Comparison of ENCODE assay signal across 8 cellular contexts in the genomic region with DNA sequence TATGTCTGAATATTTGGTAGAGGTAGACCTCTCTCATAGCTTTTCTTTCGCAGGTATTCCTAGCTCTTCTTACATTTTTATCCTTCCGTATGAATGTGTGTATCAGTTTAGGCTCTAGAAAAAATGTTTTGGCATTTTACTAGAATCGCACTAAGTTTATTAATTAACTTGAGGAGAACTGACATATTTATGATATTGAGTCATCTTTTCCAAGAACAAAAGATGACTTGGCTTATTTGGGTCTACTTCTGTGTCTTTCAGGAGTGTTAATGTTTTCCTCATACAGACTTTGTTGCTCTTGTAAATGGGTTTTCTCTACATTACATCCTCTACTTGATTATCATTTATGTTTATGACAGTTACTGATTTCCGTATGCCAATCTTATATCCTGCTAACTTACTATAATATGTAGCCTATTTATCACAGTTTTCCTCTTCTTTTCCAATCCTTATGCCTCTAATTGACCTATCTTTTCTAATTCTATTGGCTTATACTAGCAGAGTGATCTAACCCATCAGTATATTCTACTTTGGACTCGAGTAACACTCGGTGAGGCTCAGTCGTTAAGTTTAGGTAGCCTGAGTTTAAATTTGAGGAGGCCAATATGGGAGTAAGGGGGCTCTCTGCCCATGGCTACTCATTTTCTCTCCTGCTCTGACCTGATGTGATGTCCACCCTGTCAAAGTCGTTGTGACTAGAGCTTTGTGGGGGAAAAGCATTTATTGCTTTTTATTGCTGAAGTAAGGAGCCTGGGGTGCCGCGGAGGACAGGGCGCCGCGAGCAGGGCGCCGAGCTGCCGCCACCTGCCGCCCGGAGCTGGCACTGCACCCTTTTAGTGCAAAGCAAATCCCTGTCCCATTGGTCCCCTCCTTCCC. TPM values are rescaled to one million over a fixed set of nuclear protein-coding genes. Genes with fewer than 3 reads are reported as not detected.
DNase-seq lines count a peak whose midpoint lies in the region; ATAC-seq and TF ChIP-seq lines count a peak whose summit lies in the region.

No MANE protein-coding gene starts in this region.

- WGBS in esophagus squamous epithelium, 2 donors: 18 to 22% methylated on average over 18 of the region's 18 CpGs

- no peaks in the 10 kb centered on the region for H3K9me3 Mint-ChIP-seq in activated T-cell treated with anti-CD3 and anti-CD28 coated beads, Interleukin-2, amount 50 U/mL, for 24 hours
- H3K9me3 Mint-ChIP-seq in natural killer cell treated with Interleukin-12 subunit alpha and Interleukin-12 subunit beta and Interleukin-15 and Interleukin-18, amount 100 ng/mL, for 72 hours: no peaks in the 10 kb centered on the region
- no peaks in the 10 kb centered on the region for H3K9me3 Mint-ChIP-seq in stimulated activated effector memory CD8-positive, alpha-beta T cell treated with anti-CD3 and anti-CD28 coated beads, Interleukin-12 subunit alpha, Interleukin-12 subunit beta, amount 100 ng/mL, for 72 hours

- ATAC-seq in natural killer cell treated with Interleukin-12 subunit alpha and Interleukin-12 subunit beta and Interleukin-15 and Interleukin-18, amount 100 ng/mL, for 72 hours: peak; percentile 86 to 87
- peak; percentile 89 for ATAC-seq in stimulated activated effector memory CD8-positive, alpha-beta T cell treated with anti-CD3 and anti-CD28 coated beads, Interleukin-12 subunit alpha, Interleukin-12 subunit beta, amount 100 ng/mL, for 72 hours
- ATAC-seq in HG03432 (IDR thresholded peaks at IDR 0.05; ENCODE audit: unreplicated experiment): no peak

- peaks cover 7% of the 10 kb centered on the region for H3K4me1 Mint-ChIP-seq in activated T-cell treated with anti-CD3 and anti-CD28 coated beads, Interleukin-2, amount 50 U/mL, for 24 hours (ENCODE audit: low read depth)
- H3K4me1 Mint-ChIP-seq in natural killer cell treated with Interleukin-12 subunit alpha and Interleukin-12 subunit beta and Interleukin-15 and Interleukin-18, amount 100 ng/mL, for 72 hours (ENCODE audit: low read depth in 2 of 2): peaks cover 5 to 8% of the 10 kb centered on the region in 2 donors
- peaks cover 8% of the 10 kb centered on the region for H3K4me1 Mint-ChIP-seq in stimulated activated effector memory CD8-positive, alpha-beta T cell treated with anti-CD3 and anti-CD28 coated beads, Interleukin-12 subunit alpha, Interleukin-12 subunit beta, amount 100 ng/mL, for 72 hours

- intact Hi-C loops in esophagus squamous epithelium (cut with DNase I): loop anchor here (5.0 kb wide), 1 partner anchor 101 kb away; no protein-coding TSS in a partner anchor

- peak; percentile 70 for DNase-seq in COLO829 (ENCODE audit: low spot score)
- peak in 63 of 76 experiments; percentile 3 to 74 (median 53) for DNase-seq in HUDEP-2 (lab: John Stamatoyannopoulos, UW; ENCODE audit: unreplicated experiment in 76 of 76)
- DNase-seq in Peyer's patch: peak; percentile 66 to 89 (median 84)
- peak; percentile 85 for DNase-seq in activated T-cell treated with anti-CD3 and anti-CD28 coated beads, Interleukin-2, amount 50 U/mL, for 24 hours
- no peak for DNase-seq in esophagus squamous epithelium (lab: John Stamatoyannopoulos, UW)
- peak; percentile 80 for DNase-seq in natural killer cell treated with Interleukin-12 subunit alpha and Interleukin-12 subunit beta and Interleukin-15 and Interleukin-18, amount 100 ng/mL, for 72 hours (ENCODE audit: low spot score)
- peak; percentile 75 to 88 for DNase-seq in stimulated activated effector memory CD8-positive, alpha-beta T cell treated with anti-CD3 and anti-CD28 coated beads, Interleukin-12 subunit alpha, Interleukin-12 subunit beta, amount 100 ng/mL, for 72 hours (ENCODE audit: low spot score in 2 of 2)

- peaks cover 0 to 11% (median 0%) of the 10 kb centered on the region in 3 donors for H3K36me3 ChIP-seq in Peyer's patch
- H3K36me3 ChIP-seq in esophagus squamous epithelium: peaks cover 0 to 32% (median 0%) of the 10 kb centered on the region in 3 donors

- no peaks in the 10 kb centered on the region for H3K27me3 Mint-ChIP-seq in activated T-cell treated with anti-CD3 and anti-CD28 coated beads, Interleukin-2, amount 50 U/mL, for 24 hours
- H3K27me3 Mint-ChIP-seq in natural killer cell treated with Interleukin-12 subunit alpha and Interleukin-12 subunit beta and Interleukin-15 and Interleukin-18, amount 100 ng/mL, for 72 hours: peaks cover 10 to 11% of the 10 kb centered on the region in 2 donors

- no peak overlapping the region for H3K27ac Mint-ChIP-seq in activated T-cell treated with anti-CD3 and anti-CD28 coated beads, Interleukin-2, amount 50 U/mL, for 24 hours
- H3K27ac Mint-ChIP-seq in natural killer cell treated with Interleukin-12 subunit alpha and Interleukin-12 subunit beta and Interleukin-15 and Interleukin-18, amount 100 ng/mL, for 72 hours: no peak overlapping the region
- peak overlapping the region; percentile 59 for H3K27ac Mint-ChIP-seq in stimulated activated effector memory CD8-positive, alpha-beta T cell treated with anti-CD3 and anti-CD28 coated beads, Interleukin-12 subunit alpha, Interleukin-12 subunit beta, amount 100 ng/mL, for 72 hours

- H3K27me3 ChIP-seq in Peyer's patch: no peaks in the 10 kb centered on the region
- no peaks in the 10 kb centered on the region for H3K27me3 ChIP-seq in esophagus squamous epithelium

- H3K36me3 Mint-ChIP-seq in activated T-cell treated with anti-CD3 and anti-CD28 coated beads, Interleukin-2, amount 50 U/mL, for 24 hours (ENCODE audit: low read depth): no peaks in the 10 kb centered on the region
- no peaks in the 10 kb centered on the region for H3K36me3 Mint-ChIP-seq in natural killer cell treated with Interleukin-12 subunit alpha and Interleukin-12 subunit beta and Interleukin-15 and Interleukin-18, amount 100 ng/mL, for 72 hours
- H3K36me3 Mint-ChIP-seq in stimulated activated effector memory CD8-positive, alpha-beta T cell treated with anti-CD3 and anti-CD28 coated beads, Interleukin-12 subunit alpha, Interleukin-12 subunit beta, amount 100 ng/mL, for 72 hours: no peaks in the 10 kb centered on the region

- H3K4me1 ChIP-seq in Peyer's patch: peaks cover 0 to 4% (median 0%) of the 10 kb centered on the region in 4 donors
- peaks cover 0 to 12% (median 4%) of the 10 kb centered on the region in 3 donors for H3K4me1 ChIP-seq in esophagus squamous epithelium

- H3K27ac ChIP-seq in Peyer's patch: no peak overlapping the region
- H3K27ac ChIP-seq in esophagus squamous epithelium: no peak overlapping the region

- H3K9me3 ChIP-seq in Peyer's patch (no peaks in the 10 kb centered on the region), esophagus squamous epithelium (no peaks in the 10 kb centered on the region)

- TF ChIP-seq CTCF in Peyer's patch (IDR thresholded peaks at IDR 0.05) (peak; percentile 79 to 95 (median 86)), esophagus squamous epithelium (IDR thresholded peaks at IDR 0.05) (peak; percentile 83 to 97 (median 96))

- TF ChIP-seq POLR2A in Peyer's patch (IDR thresholded peaks at IDR 0.05): no peak
- no peak for TF ChIP-seq POLR2A in esophagus squamous epithelium (IDR thresholded peaks at IDR 0.05)

- no peak overlapping the region for H3K4me3 Mint-ChIP-seq in activated T-cell treated with anti-CD3 and anti-CD28 coated beads, Interleukin-2, amount 50 U/mL, for 24 hours
- H3K4me3 Mint-ChIP-seq in natural killer cell treated with Interleukin-12 subunit alpha and Interleukin-12 subunit beta and Interleukin-15 and Interleukin-18, amount 100 ng/mL, for 72 hours: no peak overlapping the region
- no peak overlapping the region for H3K4me3 Mint-ChIP-seq in stimulated activated effector memory CD8-positive, alpha-beta T cell treated with anti-CD3 and anti-CD28 coated beads, Interleukin-12 subunit alpha, Interleukin-12 subunit beta, amount 100 ng/mL, for 72 hours

- H3K4me3 ChIP-seq in Peyer's patch: no peak overlapping the region
- no peak overlapping the region for H3K4me3 ChIP-seq in esophagus squamous epithelium

RNA-seq across cellular contexts. Expression of a gene that starts 20.0 kb away (rescaled TPM):
- total RNA-seq in Peyer's patch (100 to 1,000 TPM in 2 of 4 donors, 10 to 100 TPM in 2; 91.6 to 135 (median 102) TPM), esophagus squamous epithelium (10 to 100 TPM; 10.6 to 63.3 (median 32.7) TPM)
- total RNA-seq in natural killer cell treated with Interleukin-12 subunit alpha and Interleukin-12 subunit beta and Interleukin-15 and Interleukin-18, amount 100 ng/mL, for 72 hours: not detected

RNA-seq across cellular contexts. Expression of a gene that starts 37.8 kb away (rescaled TPM):
- total RNA-seq in Peyer's patch (1 to 10 TPM in 1 of 4 donors, under 1 TPM in 1, not detected in 2; 0.94 to 2.5 TPM), esophagus squamous epithelium (10 to 100 TPM; 15.2 to 39.9 (median 29.5) TPM)
- total RNA-seq in natural killer cell treated with Interleukin-12 subunit alpha and Interleukin-12 subunit beta and Interleukin-15 and Interleukin-18, amount 100 ng/mL, for 72 hours: under 1 TPM in 1 of 2 donors, not detected in 1; 0.62 TPM

Comparison
In these comparisons a context has a peak if more than half of its experiments do, and no peak if none do; other contexts are left out.
1. RNA of a gene that starts 20.0 kb away (total RNA-seq): 91.6 to 135 TPM in Peyer's patch and 10.6 to 63.3 TPM in esophagus squamous epithelium; not detected in natural killer cell treated with Interleukin-12 subunit alpha and Interleukin-12 subunit beta and Interleukin-15 and Interleukin-18, amount 100 ng/mL, for 72 hours; every median in the first group is over 10 times any median in the second.
2. RNA of a gene that starts 37.8 kb away (total RNA-seq): 15.2 to 39.9 TPM in esophagus squamous epithelium; 0.94 to 2.5 TPM in Peyer's patch and 0.62 TPM in natural killer cell treated with Interleukin-12 subunit alpha and Interleukin-12 subunit beta and Interleukin-15 and Interleukin-18, amount 100 ng/mL, for 72 hours; every median in the first group is over 4 times any median in the second.